ENCODE assay signal across 8 cellular contexts in the genomic region with DNA sequence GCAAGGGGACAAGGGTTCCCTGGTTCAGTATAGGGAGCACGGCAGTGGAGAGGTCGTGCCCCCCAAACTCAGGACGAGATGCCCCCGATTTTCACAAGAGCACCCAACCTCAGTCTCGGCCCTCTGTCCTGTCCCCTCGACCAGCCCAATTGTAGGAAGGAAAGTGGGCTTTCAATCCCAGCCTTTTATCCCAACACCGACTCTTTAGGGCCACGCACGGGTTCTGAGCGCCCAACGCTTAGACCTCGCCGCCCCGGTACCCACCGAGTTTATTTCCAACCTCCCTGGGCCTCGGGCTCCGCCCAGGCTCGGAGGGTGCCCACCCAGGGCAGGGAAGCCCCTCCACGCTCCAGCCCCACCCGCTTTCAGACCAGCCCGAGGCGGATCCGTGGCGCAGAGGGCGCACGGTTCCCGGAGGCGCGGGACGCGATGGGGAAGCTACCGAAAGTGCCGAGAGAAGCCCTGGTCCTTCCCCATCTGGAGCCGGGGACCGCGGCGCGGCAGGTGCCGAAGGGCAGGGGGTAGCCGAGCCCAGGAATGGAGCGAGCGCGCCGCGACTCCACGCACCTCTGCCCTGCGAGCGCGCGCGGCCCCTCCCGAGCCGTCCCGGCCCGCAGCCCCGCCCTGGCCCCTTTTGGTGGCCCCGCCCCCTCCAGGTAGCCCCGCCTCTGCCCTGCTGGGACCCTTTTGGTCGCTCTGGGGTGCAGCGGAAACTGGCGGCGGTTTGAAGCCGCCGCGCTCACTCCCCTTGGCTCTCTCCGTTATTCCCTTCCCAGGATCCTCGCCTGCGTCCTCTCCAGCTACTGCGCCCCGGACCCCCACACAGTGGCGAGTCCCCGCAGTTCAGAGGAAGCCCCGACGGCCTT. TPM values are rescaled to one million over a fixed set of nuclear protein-coding genes. Genes with fewer than 3 reads are reported as not detected.
DNase-seq lines count a peak whose midpoint lies in the region; ATAC-seq and TF ChIP-seq lines count a peak whose summit lies in the region.

No MANE protein-coding gene starts in this region.

- no peak for TF ChIP-seq CTCF in Calu3 (IDR thresholded peaks at IDR 0.05; ENCODE audit: unreplicated experiment)
- no peak for TF ChIP-seq CTCF in endodermal cell (conservative IDR thresholded peaks at IDR 0.05)
- no peak for TF ChIP-seq CTCF in retinal pigment epithelial cell (conservative IDR thresholded peaks at IDR 0.05; ENCODE audit: low read depth, low read length)

- CTCF ChIA-PET in Calu3 (lab: Charles Lee): interaction anchor here (1.4 kb wide), 1 partner anchor 18 kb away, joined by 3 read pairs; no protein-coding TSS in a partner anchor

- H3K9me3 ChIP-seq in endodermal cell (ENCODE audit: control insufficient read depth, low read length): no peaks in the 10 kb centered on the region

- intact Hi-C loops in Calu3 (cut with micrococcal nuclease; ENCODE audit: unreplicated experiment): no loop called here

- WGBS in endodermal cell (ENCODE audit: insufficient coverage in 1 of 2, insufficient read length in 1 of 2), 2 experiments: 1 to 3% methylated on average over 38 to 74 of the region's 74 CpGs

- no peak overlapping the region for H3K27ac ChIP-seq in endodermal cell (ENCODE audit: low read depth, low read length)

- H3K36me3 Mint-ChIP-seq in Calu3 (ENCODE audit: insufficient read depth, unreplicated experiment): peaks cover 13% of the 10 kb centered on the region
- no peaks in the 10 kb centered on the region for H3K36me3 Mint-ChIP-seq in endodermal cell (ENCODE audit: low read depth)

- BruUV-seq in Calu3 (replicated peaks; lab: Mats Ljungman, UMichigan): no TSS peak

- H3K27ac Mint-ChIP-seq in Calu3 (ENCODE audit: unreplicated experiment) (no peak overlapping the region), endodermal cell (no peak overlapping the region)

- H3K4me3 ChIP-seq in endodermal cell (ENCODE audit: low read length) (peak overlapping the region; percentile 81), retinal pigment epithelial cell (ENCODE audit: low read length) (peak overlapping the region; percentile 40)

- no peaks in the 10 kb centered on the region for H3K4me1 ChIP-seq in endodermal cell (ENCODE audit: control insufficient read depth, insufficient read depth, low read length)

- peaks cover 91% of the 10 kb centered on the region for H3K27me3 ChIP-seq in endodermal cell (ENCODE audit: control insufficient read depth, insufficient read depth, low read length, poor library complexity, severe bottlenecking)

- H3K4me1 Mint-ChIP-seq in Calu3 (ENCODE audit: low read depth, unreplicated experiment): peaks cover 8% of the 10 kb centered on the region
- peaks cover 4% of the 10 kb centered on the region for H3K4me1 Mint-ChIP-seq in endodermal cell

- H3K27me3 Mint-ChIP-seq in Calu3 (ENCODE audit: unreplicated experiment) (peaks cover 100% of the 10 kb centered on the region), endodermal cell (ENCODE audit: insufficient read depth) (peaks cover 88% of the 10 kb centered on the region)

- ATAC-seq in HG02981 (IDR thresholded peaks at IDR 0.05; ENCODE audit: unreplicated experiment): peak; percentile 45

- no peak overlapping the region for H3K9ac ChIP-seq in endodermal cell (ENCODE audit: extremely low read depth, low read length, poor library complexity, severe bottlenecking)

- H3K36me3 ChIP-seq in endodermal cell (ENCODE audit: control insufficient read depth, insufficient read depth, low read length): no peaks in the 10 kb centered on the region

- peak overlapping the region; percentile 43 for H3K4me3 Mint-ChIP-seq in Calu3 (ENCODE audit: low read depth, unreplicated experiment)
- peak overlapping the region; percentile 62 for H3K4me3 Mint-ChIP-seq in endodermal cell

- DNase-seq in Calu3 (no peak), endodermal cell (peak; percentile 92), retinal pigment epithelial cell (ENCODE audit: low read depth) (no peak), Ammon's horn (ENCODE audit: low spot score) (no peak), LoVo (ENCODE audit: low spot score) (no peak), SIG-M5 (lab: John Stamatoyannopoulos, UW) (no peak)
- peak; percentile 35 to 38 for DNase-seq in activated CD4-positive, alpha-beta T cell treated with anti-CD3 and anti-CD28 coated beads, Interleukin-2, amount 50 U/mL, for 4 hours

- H3K9me3 Mint-ChIP-seq in Calu3 (ENCODE audit: low read depth, unreplicated experiment): no peaks in the 10 kb centered on the region
- H3K9me3 Mint-ChIP-seq in endodermal cell: no peaks in the 10 kb centered on the region

RNA-seq across cellular contexts. Expression of gene GRID2IP, which starts 20.4 kb away (rescaled TPM):
- total RNA-seq in Calu3 (2022): 1.2 and 1.4 TPM in 2 replicates
- total RNA-seq in endodermal cell: 1 to 10 TPM; 2.4 to 4.9 TPM
- polyA plus RNA-seq in endodermal cell (2013, experiment 1 of 2): 0.46 TPM
- polyA plus RNA-seq in endodermal cell (2013, experiment 2 of 2): 0.58 TPM

RNA-seq across cellular contexts. Expression of gene ZDHHC4, which starts 46.4 kb away (rescaled TPM):
- total RNA-seq in Calu3 (2022): 80.7 and 83.9 TPM in 2 replicates
- 10 to 100 TPM; 79.1 to 85.6 TPM for total RNA-seq in endodermal cell
- polyA plus RNA-seq in endodermal cell (2013, experiment 1 of 2): 62.8 TPM
- polyA plus RNA-seq in endodermal cell (2013, experiment 2 of 2): 47.9 TPM

RNA-seq across cellular contexts. Expression of gene KDELR2, which starts 46.9 kb away (rescaled TPM):
- total RNA-seq in Calu3 (2022) (292 and 301 TPM in 2 replicates), endodermal cell (100 to 1,000 TPM in 1 of 2 donors, 10 to 100 TPM in 1; 90.2 to 123 TPM)
- 103 TPM for polyA plus RNA-seq in endodermal cell (2013, experiment 1 of 2)
- 113 TPM for polyA plus RNA-seq in endodermal cell (2013, experiment 2 of 2)

RNA-seq across cellular contexts. Expression of gene INTS15, which starts 59.0 kb away (rescaled TPM):
- 34.1 and 35.0 TPM in 2 replicates for total RNA-seq in Calu3 (2022)
- total RNA-seq in endodermal cell: 10 to 100 TPM; 34.4 to 38.0 TPM
- polyA plus RNA-seq in endodermal cell (2013, experiment 1 of 2): 36.7 TPM
- polyA plus RNA-seq in endodermal cell (2013, experiment 2 of 2): 29.4 TPM

Comparison
In these comparisons a context has a peak if more than half of its experiments do, and no peak if none do; other contexts are left out.
1. DNase-seq: peak in activated CD4-positive, alpha-beta T cell treated with anti-CD3 and anti-CD28 coated beads, Interleukin-2, amount 50 U/mL, for 4 hours (2 of 2) and endodermal cell (single experiment); none in Calu3 (single experiment), retinal pigment epithelial cell (single experiment), Ammon's horn (single experiment), LoVo (single experiment) and SIG-M5 (single experiment).